Comparison of ENCODE assay signal across 16 cellular contexts in genomic region chr19:8206147-8207087, GRCh38. TPM values are rescaled to one million over a fixed set of nuclear protein-coding genes. Genes with fewer than 3 reads are reported as not detected.
DNase-seq lines count a peak whose midpoint lies in the region; ATAC-seq, FAIRE-seq and TF ChIP-seq lines count a peak whose summit lies in the region.
"Had no signal": no experiment of that assay in that cellular context is flagged by ENCODE, and none has a peak within 500 bp of the region (broad histone marks: within the 10 kb centered on the region; RNA-seq: fewer than 3 reads in every experiment).

No MANE protein-coding gene starts in this region.

- H3K4me3 Mint-ChIP-seq in endodermal cell = no peak overlapping the region

- no peak overlapping the region for H3K27ac ChIP-seq in HepG2 (ENCODE audit: extremely low read length, insufficient read depth, low read length)
- H3K27ac ChIP-seq in right lobe of liver = no peak overlapping the region
- no peak overlapping the region for H3K27ac ChIP-seq in endodermal cell (ENCODE audit: low read depth, low read length)
- H3K27ac ChIP-seq in esophagus squamous epithelium = no peak overlapping the region
- H3K27ac ChIP-seq: esophagus muscularis mucosa, lower lobe of right lung, neutrophil had no signal

- peaks cover 16% of the 10 kb centered on the region for H4K20me1 ChIP-seq in HepG2 (ENCODE audit: insufficient read depth, low read length)

- no peak for FAIRE-seq in HepG2 (lab: Jason Lieb, UNC)
- FAIRE-seq: A204.1, colon had no signal

- ATAC-seq in HepG2 = no peak
- ATAC-seq in right lobe of liver = no peak
- no peak for ATAC-seq in mucosa of descending colon
- no peak for ATAC-seq in GM18907 (IDR thresholded peaks at IDR 0.05; ENCODE audit: unreplicated experiment)
- ATAC-seq: lower lobe of right lung had no signal

- intact Hi-C loops in HepG2 (cut with micrococcal nuclease; ENCODE audit: unreplicated experiment) (no loop called here), right lobe of liver (cut with DNase I) (no loop called here), mucosa of descending colon (cut with DNase I, micrococcal nuclease) (no loop called here), esophagus squamous epithelium (cut with DNase I) (no loop called here)

- BruUV-seq in HepG2 (replicated peaks; lab: Mats Ljungman, UMichigan) = no TSS peak

- no peaks in the 10 kb centered on the region for H3K9me3 ChIP-seq in HepG2 (ENCODE audit: low read length)
- H3K9me3 ChIP-seq in right lobe of liver = no peaks in the 10 kb centered on the region
- no peaks in the 10 kb centered on the region for H3K9me3 ChIP-seq in endodermal cell (ENCODE audit: control insufficient read depth, low read length)
- no peaks in the 10 kb centered on the region for H3K9me3 ChIP-seq in mucosa of descending colon
- H3K9me3 ChIP-seq in esophagus squamous epithelium = no peaks in the 10 kb centered on the region
- H3K9me3 ChIP-seq: esophagus muscularis mucosa, lower lobe of right lung, neutrophil had no signal

- H3K9me3 Mint-ChIP-seq in endodermal cell = peaks cover 15% of the 10 kb centered on the region

- 0 out of 5 replicates have a peak, but pooled peaks cover 0 to 2% of the 10 kb centered on the region in 2 experiments for H3K36me3 ChIP-seq in HepG2 (replicated peaks in 1 of 2; ENCODE audit: control insufficient read depth in 1 of 2, insufficient read depth in 2 of 2, low read length in 2 of 2)
- H3K36me3 ChIP-seq in right lobe of liver = no peaks in the 10 kb centered on the region
- peaks cover 5% of the 10 kb centered on the region for H3K36me3 ChIP-seq in endodermal cell (ENCODE audit: control insufficient read depth, insufficient read depth, low read length)
- no peaks in the 10 kb centered on the region for H3K36me3 ChIP-seq in mucosa of descending colon (ENCODE audit: low read depth)
- no peaks in the 10 kb centered on the region for H3K36me3 ChIP-seq in esophagus squamous epithelium
- H3K36me3 ChIP-seq: esophagus muscularis mucosa, lower lobe of right lung, neutrophil had no signal

- H2AFZ ChIP-seq in HepG2 (ENCODE audit: low read length) = no peak overlapping the region

- peaks cover 25% of the 10 kb centered on the region for H3K4me1 Mint-ChIP-seq in endodermal cell

- no peaks in the 10 kb centered on the region for H3K27me3 Mint-ChIP-seq in endodermal cell (ENCODE audit: insufficient read depth)

- 67% methylated on average over 13 of the region's 13 CpGs for whole genome bisulfite sequencing in HepG2 (ENCODE audit: low lambda C conversion rate)
- WGBS in right lobe of liver (ENCODE audit: insufficient coverage, low coverage, low lambda C conversion rate, missing lambda C conversion rate) = 95% methylated on average over 11 of the region's 13 CpGs
- WGBS in endodermal cell (ENCODE audit: insufficient coverage in 1 of 2, insufficient read length in 1 of 2), 2 experiments = 91 to 92% methylated on average over 9 to 13 of the region's 13 CpGs
- WGBS in esophagus squamous epithelium, 2 donors = 81 to 92% methylated on average over 11 to 13 of the region's 13 CpGs

- POLR2A ChIA-PET in HepG2 (lab: Yijun Ruan, JAX) = no interaction called here

- in situ Hi-C loops in HepG2 (cut with HindIII; ENCODE audit: extremely low pct_ligation_motif_present, low pct_unique_long_range_greater_than_20kb) = no loop called here

- no peaks in the 10 kb centered on the region for H3K36me3 Mint-ChIP-seq in endodermal cell (ENCODE audit: low read depth)

- CTCF ChIA-PET in HepG2 (lab: Yijun Ruan, JAX; ENCODE audit: low intra/inter-chr PET ratio, low total read pairs) = no interaction called here

- TF ChIP-seq CTCF in HepG2 (CRISPR knock-in tag; IDR thresholded peaks at IDR 0.05) (no peak), right lobe of liver (IDR thresholded peaks at IDR 0.05) (no peak), endodermal cell (conservative IDR thresholded peaks at IDR 0.05) (no peak), mucosa of descending colon (IDR thresholded peaks at IDR 0.05) (no peak), esophagus squamous epithelium (IDR thresholded peaks at IDR 0.05) (no peak)

- peaks cover 18% of the 10 kb centered on the region for H3K79me2 ChIP-seq in HepG2 (ENCODE audit: insufficient read depth, low read length)

- peaks cover 0 to 4% of the 10 kb centered on the region in 2 experiments; a peak in 1 of 5 replicates for H3K27me3 ChIP-seq in HepG2 (ENCODE audit: control insufficient read depth in 1 of 2, insufficient read depth in 2 of 2, low read length in 2 of 2)
- H3K27me3 ChIP-seq in right lobe of liver = no peaks in the 10 kb centered on the region
- no peaks in the 10 kb centered on the region for H3K27me3 ChIP-seq in endodermal cell (ENCODE audit: control insufficient read depth, insufficient read depth, low read length, poor library complexity, severe bottlenecking)
- H3K27me3 ChIP-seq in esophagus squamous epithelium = peaks cover 0 to 13% (median 0%) of the 10 kb centered on the region in 4 donors
- H3K27me3 ChIP-seq: esophagus muscularis mucosa had no signal

- no peak overlapping the region for H3K4me3 ChIP-seq in HepG2 (replicated peaks in 1 of 3; ENCODE audit: insufficient read depth in 1 of 3, low read depth in 2 of 3, low read length in 3 of 3)
- no peak overlapping the region for H3K4me3 ChIP-seq in right lobe of liver
- no peak overlapping the region for H3K4me3 ChIP-seq in endodermal cell (ENCODE audit: low read length)
- no peak overlapping the region for H3K4me3 ChIP-seq in mucosa of descending colon
- no peak overlapping the region for H3K4me3 ChIP-seq in esophagus squamous epithelium
- H3K4me3 ChIP-seq: esophagus muscularis mucosa, lower lobe of right lung had no signal

- no peak for TF ChIP-seq RAD21 in HepG2 (CRISPR knock-in tag; IDR thresholded peaks at IDR 0.05)

- TF ChIP-seq EP300 in HepG2 (IDR thresholded peaks at IDR 0.05; ENCODE audit: low read depth in 2 of 2, low read length in 2 of 2) (no peak), HepG2 (CRISPR knock-in tag; IDR thresholded peaks at IDR 0.05; ENCODE audit: borderline replicate concordance) (no peak)

- no peak for TF ChIP-seq POLR2A in HepG2 (IDR thresholded peaks at IDR 0.05; ENCODE audit: insufficient read depth in 1 of 2, low read depth in 2 of 2, low read length in 2 of 2)
- TF ChIP-seq POLR2A in right lobe of liver (IDR thresholded peaks at IDR 0.05) = no peak
- TF ChIP-seq POLR2A in esophagus squamous epithelium (IDR thresholded peaks at IDR 0.05) = no peak

- H3K4me1 ChIP-seq in HepG2 (ENCODE audit: insufficient read depth, low read length) = peaks cover 60% of the 10 kb centered on the region
- H3K4me1 ChIP-seq in right lobe of liver = peaks cover 0 to 19% (median 3%) of the 10 kb centered on the region in 4 donors
- no peaks in the 10 kb centered on the region for H3K4me1 ChIP-seq in endodermal cell (ENCODE audit: control insufficient read depth, insufficient read depth, low read length)
- H3K4me1 ChIP-seq in mucosa of descending colon (ENCODE audit: low read depth) = peaks cover 9% of the 10 kb centered on the region
- H3K4me1 ChIP-seq in esophagus squamous epithelium = peaks cover 21 to 61% (median 27%) of the 10 kb centered on the region in 3 donors

- H3K9ac ChIP-seq in HepG2 (ENCODE audit: insufficient read depth, low read depth, low read length) (no peak overlapping the region), endodermal cell (ENCODE audit: extremely low read depth, low read length, poor library complexity, severe bottlenecking) (no peak overlapping the region)

- H3K27ac Mint-ChIP-seq in endodermal cell = peak overlapping the region; percentile 39

- no peak overlapping the region for H3K4me2 ChIP-seq in HepG2 (ENCODE audit: low read depth, low read length)

- DNase-seq in HepG2 (ENCODE audit: low spot score) (no peak), right lobe of liver (no peak), NCI-H345 treated with DMSO at 0.1 percent for 48 hours (lab: John Stamatoyannopoulos, UW; ENCODE audit: unreplicated experiment) (peak; percentile 93), endodermal cell (peak; percentile 71), SW480 (ENCODE audit: low spot score) (no peak), mucosa of descending colon (no peak), esophagus squamous epithelium (lab: John Stamatoyannopoulos, UW) (no peak)
- DNase-seq: activated T-cell treated with anti-CD3 and anti-CD28 coated beads, Interleukin-2, amount 50 U/mL, for 1 hour; hippocampal formation; lower lobe of right lung; OCI-M1 had no signal

RNA-seq across cellular contexts. Expression of gene CERS4, which starts 2.8 kb away (rescaled TPM):
- total RNA-seq in HepG2 (2016; rRNA removed; fragmentation: Illumina TruSeq; extraction: Trizol) = 47.4 and 83.5 TPM in 2 replicates
- 54.7 and 67.0 TPM in 2 replicates for total RNA-seq in HepG2 (2016; cell fraction: cytosol; rRNA removed; fragmentation: Illumina TruSeq; extraction: Trizol; ENCODE audit: low read depth)
- 42.9 and 82.5 TPM in 2 replicates for total RNA-seq in HepG2 (2016; cell fraction: insoluble cytoplasmic fraction; rRNA removed; fragmentation: Illumina TruSeq; extraction: Trizol)
- 68.0 and 79.4 TPM in 2 replicates for total RNA-seq in HepG2 (2016; cell fraction: membrane; rRNA removed; fragmentation: Illumina TruSeq; extraction: Trizol)
- 76.2 and 78.4 TPM in 2 replicates for total RNA-seq in HepG2 (2016; cell fraction: nucleus; rRNA removed; fragmentation: Illumina TruSeq; extraction: Trizol)
- 74.7 and 97.6 TPM in 2 replicates for polyA plus RNA-seq in HepG2 (2011; rRNA removed)
- 78.3 and 82.4 TPM in 2 replicates for polyA plus RNA-seq in HepG2 (2011; cell fraction: cytosol; rRNA removed)
- polyA plus RNA-seq in HepG2 (2011; cell fraction: nucleus; rRNA removed) = 83.2 and 92.3 TPM in 2 replicates
- polyA plus RNA-seq in HepG2 (2012) = 34.1 and 40.8 TPM in 2 replicates
- polyA plus RNA-seq in HepG2 (2016; cell fraction: cytosol; fragmentation: Illumina TruSeq; extraction: Trizol; ENCODE audit: low read depth) = 47.5 and 59.8 TPM in 2 replicates
- polyA plus RNA-seq in HepG2 (2016; cell fraction: insoluble cytoplasmic fraction; fragmentation: Illumina TruSeq; extraction: Trizol; ENCODE audit: low read depth) = 44.2 and 45.5 TPM in 2 replicates
- polyA plus RNA-seq in HepG2 (2016; cell fraction: membrane; fragmentation: Illumina TruSeq; extraction: Trizol; ENCODE audit: low read depth) = 53.9 and 57.1 TPM in 2 replicates
- 122 and 128 TPM in 2 replicates for polyA plus RNA-seq in HepG2 (2016; cell fraction: nucleus; fragmentation: Illumina TruSeq; extraction: Trizol; ENCODE audit: insufficient read depth, low read depth)
- polyA minus RNA-seq in HepG2 (2011; rRNA and poly(A)+ RNA removed; ENCODE audit: low replicate concordance) = 0.19 and 131 TPM in 2 replicates
- polyA minus RNA-seq in HepG2 (2011; cell fraction: cytosol; rRNA and poly(A)+ RNA removed) = 24.3 and 31.5 TPM in 2 replicates
- 20.2 and 23.6 TPM in 2 replicates for polyA minus RNA-seq in HepG2 (2011; cell fraction: nucleus; rRNA and poly(A)+ RNA removed)
- 10 to 100 TPM; 38.6 to 75.4 (median 58.3) TPM for total RNA-seq in right lobe of liver
- 100 to 1,000 TPM in 1 of 2 donors, 10 to 100 TPM in 1; 76.9 to 105 TPM for total RNA-seq in endodermal cell
- polyA plus RNA-seq in endodermal cell (2013, experiment 1 of 2) = 52.1 TPM
- 56.6 TPM for polyA plus RNA-seq in endodermal cell (2013, experiment 2 of 2)
- 10 to 100 TPM in 1 of 3 donors, 1 to 10 TPM in 2; 3.1 to 37.1 (median 4.2) TPM for total RNA-seq in mucosa of descending colon
- 100 to 1,000 TPM in 1 of 4 donors, 10 to 100 TPM in 3; 44.1 to 184 (median 89.1) TPM for total RNA-seq in esophagus squamous epithelium

RNA-seq across cellular contexts. Expression of gene FBN3, which starts 57.0 kb away (rescaled TPM):
- total RNA-seq in HepG2 (2016; rRNA removed; fragmentation: Illumina TruSeq; extraction: Trizol) = 0.20 TPM in 1 of 2 replicates, not detected in the other
- not detected in 2 replicates for total RNA-seq in HepG2 (2016; cell fraction: cytosol; rRNA removed; fragmentation: Illumina TruSeq; extraction: Trizol; ENCODE audit: low read depth)
- 0.22 TPM in 1 of 2 replicates, not detected in the other for total RNA-seq in HepG2 (2016; cell fraction: insoluble cytoplasmic fraction; rRNA removed; fragmentation: Illumina TruSeq; extraction: Trizol)
- total RNA-seq in HepG2 (2016; cell fraction: membrane; rRNA removed; fragmentation: Illumina TruSeq; extraction: Trizol) = not detected in 2 replicates
- total RNA-seq in HepG2 (2016; cell fraction: nucleus; rRNA removed; fragmentation: Illumina TruSeq; extraction: Trizol) = not detected in 2 replicates
- polyA plus RNA-seq in HepG2 (2011; rRNA removed) = 1.3 and 2.4 TPM in 2 replicates
- 0.23 and 0.86 TPM in 2 replicates for polyA plus RNA-seq in HepG2 (2011; cell fraction: cytosol; rRNA removed)
- 9.1 and 12.7 TPM in 2 replicates for polyA plus RNA-seq in HepG2 (2011; cell fraction: nucleus; rRNA removed)
- polyA plus RNA-seq in HepG2 (2012) = 0.59 and 1.1 TPM in 2 replicates
- not detected in 2 replicates for polyA plus RNA-seq in HepG2 (2016; cell fraction: cytosol; fragmentation: Illumina TruSeq; extraction: Trizol; ENCODE audit: low read depth)
- not detected in 2 replicates for polyA plus RNA-seq in HepG2 (2016; cell fraction: insoluble cytoplasmic fraction; fragmentation: Illumina TruSeq; extraction: Trizol; ENCODE audit: low read depth)
- not detected in 2 replicates for polyA plus RNA-seq in HepG2 (2016; cell fraction: membrane; fragmentation: Illumina TruSeq; extraction: Trizol; ENCODE audit: low read depth)
- polyA plus RNA-seq in HepG2 (2016; cell fraction: nucleus; fragmentation: Illumina TruSeq; extraction: Trizol; ENCODE audit: insufficient read depth, low read depth) = 0.04 TPM in 1 of 2 replicates, not detected in the other
- polyA minus RNA-seq in HepG2 (2011; rRNA and poly(A)+ RNA removed; ENCODE audit: low replicate concordance) = 0.05 and 0.24 TPM in 2 replicates
- polyA minus RNA-seq in HepG2 (2011; cell fraction: cytosol; rRNA and poly(A)+ RNA removed) = 1.1 TPM in 1 of 2 replicates, not detected in the other
- polyA minus RNA-seq in HepG2 (2011; cell fraction: nucleus; rRNA and poly(A)+ RNA removed) = 0.64 and 2.5 TPM in 2 replicates
- under 1 TPM in 2 of 6 experiments, not detected in 4; 0.11 to 0.37 TPM for total RNA-seq in right lobe of liver
- 100 to 1,000 TPM; 105 to 143 TPM for total RNA-seq in endodermal cell
- 19.4 TPM for polyA plus RNA-seq in endodermal cell (2013, experiment 1 of 2)
- 21.4 TPM for polyA plus RNA-seq in endodermal cell (2013, experiment 2 of 2)
- total RNA-seq in mucosa of descending colon = under 1 TPM in 1 of 3 donors, not detected in 2; 0.35 TPM
- total RNA-seq in esophagus squamous epithelium = under 1 TPM in 1 of 4 donors, not detected in 3; 0.09 TPM

Comparison
In these comparisons a context has a peak if more than half of its experiments do, and no peak if none do; other contexts are left out.
1. DNase-seq: peak in NCI-H345 treated with DMSO at 0.1 percent for 48 hours (single experiment) and endodermal cell (single experiment); none in HepG2 (single experiment), right lobe of liver (0 of 3), SW480 (single experiment), mucosa of descending colon (0 of 3) and esophagus squamous epithelium (single experiment).
2. RNA of gene FBN3, which starts 57.0 kb away (total RNA-seq): 105 to 143 TPM in endodermal cell; 0.20 to 0.22 TPM in HepG2, 0.11 to 0.37 TPM in right lobe of liver, 0.35 TPM in mucosa of descending colon and 0.09 TPM in esophagus squamous epithelium; every median in the first group is over 10 times any median in the second.